In the genomic region with DNA sequence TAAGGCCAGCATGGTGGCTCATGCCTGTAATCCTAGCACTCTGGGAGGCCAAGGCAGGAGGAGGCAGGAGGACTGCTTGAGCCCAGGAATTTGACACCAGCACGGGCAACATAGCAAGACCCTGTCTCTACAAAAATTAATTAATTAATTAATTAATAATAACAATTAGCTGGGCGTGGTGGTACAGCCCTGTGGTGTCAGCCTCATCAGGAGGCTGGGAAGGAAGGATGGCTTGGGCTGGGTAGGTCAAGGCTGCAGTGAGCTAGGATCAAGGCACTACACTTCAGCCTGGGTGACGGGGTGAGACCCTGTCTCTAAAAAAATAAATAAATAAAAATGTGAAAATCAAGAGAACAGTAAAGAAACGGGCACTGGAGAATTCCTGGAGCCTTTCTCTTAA, we compare ENCODE assay signal across 8 cellular contexts. TPM values are rescaled to one million over a fixed set of nuclear protein-coding genes. Genes with fewer than 3 reads are reported as not detected.
A peak's percentile ranks its signal among the peaks of the same experiment; 100 is the strongest.
DNase-seq lines count a peak whose midpoint lies in the region; ATAC-seq and TF ChIP-seq lines count a peak whose summit lies in the region.

No MANE protein-coding gene starts in this region.

- H3K27me3 ChIP-seq in heart left ventricle, result no peaks in the 10 kb centered on the region
- H3K27me3 ChIP-seq in mononuclear cell (ENCODE audit: insufficient read depth, low read length), result no peaks in the 10 kb centered on the region
- no peaks in the 10 kb centered on the region for H3K27me3 ChIP-seq in vagina

- H3K4me3 ChIP-seq in heart left ventricle, result peak overlapping the region; percentile 72 to 95 (median 90)
- H3K4me3 ChIP-seq in mononuclear cell (ENCODE audit: low read length), result peak overlapping the region; percentile 77
- peak overlapping the region; percentile 66 to 96 for H3K4me3 ChIP-seq in vagina

- H3K27ac ChIP-seq in heart left ventricle (peak overlapping the region in 11 of 12 donors; percentile 87 to 98 (median 98)), vagina (peak overlapping the region; percentile 87)

- H3K36me3 Mint-ChIP-seq in brain, result peaks cover 34% of the 10 kb centered on the region

- peaks cover 5% of the 10 kb centered on the region for H3K27me3 Mint-ChIP-seq in brain

- ATAC-seq in heart left ventricle (no peak), Right ventricle myocardium inferior (no peak), HG02588 (IDR thresholded peaks at IDR 0.05; ENCODE audit: unreplicated experiment) (no peak), HG03108 (IDR thresholded peaks at IDR 0.05; ENCODE audit: unreplicated experiment) (no peak), GM21717 (IDR thresholded peaks at IDR 0.05; ENCODE audit: unreplicated experiment) (no peak)

- H3K4me1 ChIP-seq in heart left ventricle (peaks cover 0 to 33% (median 18%) of the 10 kb centered on the region in 12 donors), mononuclear cell (ENCODE audit: insufficient read depth, low read length) (peaks cover 28% of the 10 kb centered on the region), vagina (peaks cover 26% of the 10 kb centered on the region)

- H3K9me3 ChIP-seq in heart left ventricle (no peaks in the 10 kb centered on the region), mononuclear cell (ENCODE audit: low read depth, low read length) (no peaks in the 10 kb centered on the region), vagina (no peaks in the 10 kb centered on the region)

- TF ChIP-seq POLR2A in heart left ventricle (IDR thresholded peaks at IDR 0.05) (no peak), vagina (IDR thresholded peaks at IDR 0.05) (no peak)

- TF ChIP-seq CTCF in heart left ventricle (IDR thresholded peaks at IDR 0.05) (no peak), brain (conservative IDR thresholded peaks at IDR 0.05) (no peak), vagina (IDR thresholded peaks at IDR 0.05) (no peak)

- peaks cover 40% of the 10 kb centered on the region for H3K4me1 Mint-ChIP-seq in brain

- H3K9me3 Mint-ChIP-seq in brain, result peaks cover 0 to 2% (median 0%) of the 10 kb centered on the region in 5 experiments

- DNase-seq in heart left ventricle, result no peak
- no peak for DNase-seq in Right ventricle myocardium inferior (ENCODE audit: missing footprints)
- DNase-seq in vagina (ENCODE audit: extremely low spot score in 2 of 2), result no peak

- H3K4me3 Mint-ChIP-seq in brain, result peak overlapping the region; percentile 91 to 98 (median 95)

- WGBS in heart left ventricle, 4 donors, result 37 to 48% (median 46%) methylated on average over 4 of the region's 4 CpGs

- peaks cover 0 to 8% (median 0%) of the 10 kb centered on the region in 9 donors for H3K36me3 ChIP-seq in heart left ventricle
- no peaks in the 10 kb centered on the region for H3K36me3 ChIP-seq in vagina

- intact Hi-C loops in heart left ventricle (cut with DNase I) (loop anchor here in 3 of 10 donors (5.0 to 10.0 kb wide), 3 partner anchors 71 to 208 kb away; a partner anchor contains a TSS), Right ventricle myocardium inferior (cut with DNase I) (no loop called here), vagina (cut with DNase I) (no loop called here)

- H3K27ac Mint-ChIP-seq in brain, result peak overlapping the region; percentile 84 to 98 (median 96)

RNA-seq across cellular contexts. Expression of a gene that starts 1.3 kb away (rescaled TPM):
- total RNA-seq in heart left ventricle, result 10 to 100 TPM; 15.4 to 30.9 (median 25.1) TPM
- polyA plus RNA-seq in heart left ventricle, result 10 to 100 TPM; 13.3 to 34.0 TPM
- total RNA-seq in Right ventricle myocardium inferior, result 22.3 TPM
- 35.7 TPM for polyA plus RNA-seq in brain (ENCODE audit: insufficient read depth, low read depth, low replicate concordance)
- total RNA-seq in mononuclear cell, result 39.9 TPM
- total RNA-seq in vagina, result 28.0 TPM
